In the genomic region with DNA sequence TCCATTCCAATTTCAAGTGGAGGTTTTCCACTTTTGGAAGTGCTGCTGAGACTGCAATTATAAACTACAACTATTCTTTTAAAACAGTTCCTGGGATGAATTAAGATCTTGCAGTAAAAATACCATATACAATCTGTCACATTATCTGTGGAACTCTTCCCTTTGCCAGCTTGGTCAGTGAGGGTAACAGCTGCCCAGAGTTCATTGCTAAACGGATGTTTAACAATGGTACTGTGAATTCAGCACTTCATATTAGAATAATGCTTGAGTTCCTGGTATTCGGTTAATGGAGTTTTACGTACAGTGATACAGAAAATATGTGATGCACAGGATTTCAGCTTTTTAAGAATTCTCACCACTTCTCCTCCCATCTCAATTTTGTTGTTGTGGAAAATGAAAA, we compare ENCODE assay signal across 15 cellular contexts. TPM values are rescaled to one million over a fixed set of nuclear protein-coding genes. Genes with fewer than 3 reads are reported as not detected.
DNase-seq lines count a peak whose midpoint lies in the region; ATAC-seq and TF ChIP-seq lines count a peak whose summit lies in the region.
"Had no signal": no experiment of that assay in that cellular context is flagged by ENCODE, and none has a peak within 500 bp of the region (broad histone marks: within the 10 kb centered on the region; RNA-seq: fewer than 3 reads in every experiment).

No MANE protein-coding gene starts in this region.

- no peak for ATAC-seq in central memory CD8-positive, alpha-beta T cell (replicated peaks; ENCODE audit: extremely low read depth, poor library complexity, severe bottlenecking)
- no peak for ATAC-seq in HG03354 (IDR thresholded peaks at IDR 0.05; ENCODE audit: poor library complexity, severe bottlenecking, unreplicated experiment)

- peak overlapping the region; percentile 86 for H3K27ac Mint-ChIP-seq in activated CD4-positive, alpha-beta T cell treated with anti-CD3 and anti-CD28 coated beads, Interleukin-2, amount 10 ng/mL, durations not matched to agents 24 days and 14 days
- H3K27ac Mint-ChIP-seq in central memory CD8-positive, alpha-beta T cell (ENCODE audit: low read depth): peak overlapping the region; percentile 74

- H4K8ac ChIP-seq in trophoblast cell (ENCODE audit: low read depth, low read length): no peak overlapping the region

- peak overlapping the region; percentile 66 for H3K4me3 Mint-ChIP-seq in activated CD4-positive, alpha-beta T cell treated with anti-CD3 and anti-CD28 coated beads, Interleukin-2, amount 10 ng/mL, durations not matched to agents 24 days and 14 days
- H3K4me3 Mint-ChIP-seq in central memory CD8-positive, alpha-beta T cell: peak overlapping the region; percentile 58

- H3F3A ChIP-seq in MM.1S (ENCODE audit: insufficient read depth, low read length): peaks cover 43% of the 10 kb centered on the region
- peaks cover 18% of the 10 kb centered on the region for H3F3A ChIP-seq in GM23248 (ENCODE audit: insufficient read depth)

- H3K27me3 ChIP-seq in MM.1S (replicated peaks; ENCODE audit: insufficient read depth, low read length) (no peaks in the 10 kb centered on the region), trophoblast cell (ENCODE audit: insufficient read depth, low read length) (no peaks in the 10 kb centered on the region), GM23248 (replicated peaks; ENCODE audit: insufficient read depth) (no peaks in the 10 kb centered on the region)
- H3K27me3 ChIP-seq: brain microvascular endothelial cell, vagina had no signal

- no peak overlapping the region for H2BK12ac ChIP-seq in trophoblast cell (ENCODE audit: low read length)

- H3K9me2 ChIP-seq in MM.1S (replicated peaks; ENCODE audit: insufficient read depth, low read length) (no peaks in the 10 kb centered on the region), GM23248 (ENCODE audit: insufficient read depth) (no peaks in the 10 kb centered on the region)

- H3K27ac ChIP-seq in MM.1S (ENCODE audit: low read length) (peak overlapping the region; percentile 97; the same call in 1 of the 2 replicates), trophoblast cell (ENCODE audit: low read depth, low read length) (peak overlapping the region; percentile 2), GM23248 (no peak overlapping the region)
- H3K27ac ChIP-seq: brain microvascular endothelial cell, epithelial cell of prostate, vagina had no signal

- no CpG with 5 or more reads among the region's 3 CpGs for whole genome bisulfite sequencing in trophoblast cell (ENCODE audit: extremely low coverage, insufficient coverage, insufficient read length)
- WGBS in GM23248 (ENCODE audit: low coverage in 1 of 2, low lambda C conversion rate in 2 of 2, missing lambda C conversion rate in 2 of 2), 2 experiments: 68 to 72% methylated on average over 3 of the region's 3 CpGs

- H3K14ac ChIP-seq in trophoblast cell (ENCODE audit: low read length): no peak overlapping the region

- no peak for TF ChIP-seq CTCF in MM.1S (IDR thresholded peaks at IDR 0.05; ENCODE audit: low read length)

- peaks cover 34% of the 10 kb centered on the region for H3K36me3 Mint-ChIP-seq in activated CD4-positive, alpha-beta T cell treated with anti-CD3 and anti-CD28 coated beads, Interleukin-2, amount 10 ng/mL, durations not matched to agents 24 days and 14 days (ENCODE audit: low read depth)
- H3K36me3 Mint-ChIP-seq in central memory CD8-positive, alpha-beta T cell (ENCODE audit: insufficient read depth): peaks cover 58% of the 10 kb centered on the region

- no peak overlapping the region for H2BK5ac ChIP-seq in trophoblast cell (ENCODE audit: low read depth, low read length, poor library complexity)

- no peak overlapping the region for H2AFZ ChIP-seq in MM.1S (ENCODE audit: low read length)
- no peak overlapping the region for H2AFZ ChIP-seq in trophoblast cell (ENCODE audit: insufficient read depth, low read length, poor library complexity)
- no peak overlapping the region for H2AFZ ChIP-seq in GM23248

- H3K9ac ChIP-seq in MM.1S (ENCODE audit: low read length): no peak overlapping the region
- H3K9ac ChIP-seq in trophoblast cell (ENCODE audit: low read length): no peak overlapping the region
- no peak overlapping the region for H3K9ac ChIP-seq in GM23248

- H3K79me1 ChIP-seq in trophoblast cell (ENCODE audit: low read length): peaks cover 8% of the 10 kb centered on the region

- H3K23ac ChIP-seq in trophoblast cell (ENCODE audit: low read length): no peak overlapping the region

- peaks cover 2% of the 10 kb centered on the region; the same call in 1 of the 2 replicates for H4K20me1 ChIP-seq in MM.1S (ENCODE audit: insufficient read depth, low read length)
- no peaks in the 10 kb centered on the region for H4K20me1 ChIP-seq in GM23248 (ENCODE audit: insufficient read depth)

- no peaks in the 10 kb centered on the region for H3K9me3 Mint-ChIP-seq in activated CD4-positive, alpha-beta T cell treated with anti-CD3 and anti-CD28 coated beads, Interleukin-2, amount 10 ng/mL, durations not matched to agents 24 days and 14 days
- no peaks in the 10 kb centered on the region for H3K9me3 Mint-ChIP-seq in central memory CD8-positive, alpha-beta T cell

- no peak overlapping the region for H4K12ac ChIP-seq in trophoblast cell (ENCODE audit: low read depth, low read length)

- in situ Hi-C loops in GM23248 (cut with MboI): loop anchor here (10.0 to 25.0 kb wide), 3 partner anchors 45 to 388 kb away; no protein-coding TSS in a partner anchor

- no peak overlapping the region for H3K18ac ChIP-seq in trophoblast cell (ENCODE audit: low read length)

- no peak overlapping the region for H2BK120ac ChIP-seq in trophoblast cell (ENCODE audit: insufficient read depth, low read length, poor library complexity)

- no peak overlapping the region for H4K91ac ChIP-seq in trophoblast cell (ENCODE audit: low read depth, low read length)

- H3K36me3 ChIP-seq in MM.1S (replicated peaks; ENCODE audit: insufficient read depth, low read length) (no peaks in the 10 kb centered on the region; the same call in 1 of the 2 replicates), trophoblast cell (ENCODE audit: control insufficient read depth in 1 of 2, insufficient read depth in 2 of 2, low read length in 2 of 2) (no peaks in the 10 kb centered on the region), GM23248 (ENCODE audit: low read depth) (no peaks in the 10 kb centered on the region)
- H3K36me3 ChIP-seq: brain microvascular endothelial cell had no signal

- H3K4me2 ChIP-seq in MM.1S (ENCODE audit: low read depth, low read length) (peak overlapping the region; percentile 14; the same call in 1 of the 2 replicates), trophoblast cell (ENCODE audit: low read length) (no peak overlapping the region), GM23248 (ENCODE audit: unreplicated experiment) (no peak overlapping the region)
- H3K4me2 ChIP-seq: smooth muscle cell had no signal

- H3K4me1 ChIP-seq in MM.1S (ENCODE audit: low read length): peaks cover 55% of the 10 kb centered on the region
- peaks cover 6 to 7% of the 10 kb centered on the region in 2 experiments for H3K4me1 ChIP-seq in trophoblast cell (ENCODE audit: control insufficient read depth in 1 of 2, insufficient read depth in 2 of 2, low read length in 2 of 2)
- peaks cover 45% of the 10 kb centered on the region for H3K4me1 ChIP-seq in GM23248 (ENCODE audit: insufficient read depth)

- no peak for DNase-seq in activated CD4-positive, alpha-beta T cell treated with anti-CD3 and anti-CD28 coated beads, Interleukin-2, amount 10 ng/mL, durations not matched to agents 24 days and 14 days
- no peak for DNase-seq in activated CD4-positive, alpha-beta T cell treated with anti-CD3 and anti-CD28 coated beads, Interleukin-2, amount 50 U/mL, for 4 hours
- DNase-seq in MM.1S (no peak), trophoblast cell (no peak), GM23248 (no peak), SW 1271 (lab: John Stamatoyannopoulos, UW) (no peak)
- no peak for DNase-seq in central memory CD8-positive, alpha-beta T cell (ENCODE audit: low spot score in 2 of 2)
- DNase-seq: brain microvascular endothelial cell, HCEC 1CT, left ventricle myocardium superior, T-helper 9 cell had no signal

- intact Hi-C loops in activated CD4-positive, alpha-beta T cell treated with anti-CD3 and anti-CD28 coated beads, Interleukin-2, amount 10 ng/mL, durations not matched to agents 24 days and 14 days (cut with micrococcal nuclease): no loop called here

- no peak overlapping the region for H3K4ac ChIP-seq in trophoblast cell (ENCODE audit: low read depth, low read length)

- H3K79me2 ChIP-seq in MM.1S (ENCODE audit: low read length) (peaks cover 92% of the 10 kb centered on the region), trophoblast cell (ENCODE audit: control insufficient read depth, insufficient read depth, low read length, poor library complexity) (no peaks in the 10 kb centered on the region), GM23248 (ENCODE audit: insufficient read depth) (peaks cover 34% of the 10 kb centered on the region)

- H3K4me3 ChIP-seq in MM.1S (ENCODE audit: low read length) (no peak overlapping the region), trophoblast cell (ENCODE audit: low read depth, low read length) (no peak overlapping the region), GM23248 (no peak overlapping the region)
- H3K4me3 ChIP-seq: smooth muscle cell, vagina had no signal

- H2AK5ac ChIP-seq in trophoblast cell (ENCODE audit: low read length): no peak overlapping the region

- no peaks in the 10 kb centered on the region for H3K9me3 ChIP-seq in MM.1S (replicated peaks; ENCODE audit: insufficient read depth, low read length)
- no peaks in the 10 kb centered on the region for H3K9me3 ChIP-seq in trophoblast cell (ENCODE audit: insufficient read depth, low read depth, low read length)
- no peaks in the 10 kb centered on the region for H3K9me3 ChIP-seq in GM23248 (ENCODE audit: low read depth)
- H3K9me3 ChIP-seq: vagina had no signal

- H3K4me1 Mint-ChIP-seq in activated CD4-positive, alpha-beta T cell treated with anti-CD3 and anti-CD28 coated beads, Interleukin-2, amount 10 ng/mL, durations not matched to agents 24 days and 14 days: peaks cover 47% of the 10 kb centered on the region
- peaks cover 62% of the 10 kb centered on the region for H3K4me1 Mint-ChIP-seq in central memory CD8-positive, alpha-beta T cell

- no peaks in the 10 kb centered on the region for H3K27me3 Mint-ChIP-seq in activated CD4-positive, alpha-beta T cell treated with anti-CD3 and anti-CD28 coated beads, Interleukin-2, amount 10 ng/mL, durations not matched to agents 24 days and 14 days
- H3K27me3 Mint-ChIP-seq in central memory CD8-positive, alpha-beta T cell: no peaks in the 10 kb centered on the region

RNA-seq across cellular contexts. Expression of a gene that starts 51.5 kb away (rescaled TPM):
- total RNA-seq in activated CD4-positive, alpha-beta T cell treated with anti-CD3 and anti-CD28 coated beads, Interleukin-2, amount 10 ng/mL, durations not matched to agents 24 days and 14 days: 0.30 and 0.47 TPM in 2 replicates
- polyA plus RNA-seq in trophoblast cell (2013): 6.1 and 6.8 TPM in 2 replicates
- total RNA-seq in GM23248 (2014; rRNA removed; shearing (Covaris generic)): 0.11 and 0.25 TPM in 2 replicates
- polyA plus RNA-seq in GM23248 (2016; fragmentation: Nextera tagmentation; extraction: Ambion mirVana): 0.55 and 0.99 TPM in 2 replicates
- total RNA-seq: left ventricle myocardium superior, vagina had no signal
